23 cellular contexts compared by ENCODE assay signal in genomic region chr14:37673439-37673838, GRCh38.
A peak's percentile ranks its signal among the peaks of the same experiment; 100 is the strongest.
DNase-seq lines count a peak whose midpoint lies in the region; ATAC-seq and TF ChIP-seq lines count a peak whose summit lies in the region.
"Had no signal": no experiment of that assay in that cellular context is flagged by ENCODE, and none has a peak within 500 bp of the region (broad histone marks: within the 10 kb centered on the region; RNA-seq: fewer than 3 reads in every experiment).

No MANE protein-coding gene starts in this region.

- H3K27me3 ChIP-seq in IMR-90 (ENCODE audit: control insufficient read depth, insufficient read depth, low read length) (no peaks in the 10 kb centered on the region), MM.1S (replicated peaks; ENCODE audit: insufficient read depth, low read length) (no peaks in the 10 kb centered on the region)
- H3K27me3 ChIP-seq: BLaER1, MG63 had no signal

- no peak overlapping the region; the same call in 1 of the 2 replicates for H2BK20ac ChIP-seq in IMR-90 (ENCODE audit: low read depth, low read length)

- peaks cover 3% of the 10 kb centered on the region; the same call in 1 of the 2 replicates for H3K9me1 ChIP-seq in IMR-90 (ENCODE audit: insufficient read depth, low read length)

- no peak for TF ChIP-seq POLR2A in IMR-90 (IDR thresholded peaks at IDR 0.05; ENCODE audit: low read depth, low read length)
- TF ChIP-seq POLR2A in lower leg skin (IDR thresholded peaks at IDR 0.05), result no peak

- no peaks in the 10 kb centered on the region for H3K9me3 ChIP-seq in IMR-90 (ENCODE audit: control insufficient read depth, insufficient read depth, low read length)
- no peaks in the 10 kb centered on the region for H3K9me3 ChIP-seq in MM.1S (replicated peaks; ENCODE audit: insufficient read depth, low read length)
- H3K9me3 ChIP-seq: A549, BLaER1, MG63 had no signal

- no peak overlapping the region for H2BK5ac ChIP-seq in IMR-90 (ENCODE audit: low read depth, low read length, poor library complexity, severe bottlenecking)

- no peak for TF ChIP-seq CTCF in 22Rv1 (IDR thresholded peaks at IDR 0.05)
- TF ChIP-seq CTCF in IMR-90 (conservative IDR thresholded peaks at IDR 0.05; ENCODE audit: low read depth, low read length), result no peak
- no peak for TF ChIP-seq CTCF in MM.1S (IDR thresholded peaks at IDR 0.05; ENCODE audit: low read length)
- no peak for TF ChIP-seq CTCF in lower leg skin (IDR thresholded peaks at IDR 0.05)

- H3K4me1 ChIP-seq in IMR-90 (ENCODE audit: control insufficient read depth, insufficient read depth, low read length), result peaks cover 4% of the 10 kb centered on the region; the same call in 1 of the 2 replicates
- H3K4me1 ChIP-seq in MM.1S (ENCODE audit: low read length), result no peaks in the 10 kb centered on the region
- H3K4me1 ChIP-seq: BLaER1 had no signal

- no peaks in the 10 kb centered on the region for H3K36me3 ChIP-seq in IMR-90 (ENCODE audit: control insufficient read depth, insufficient read depth, low read length)
- no peaks in the 10 kb centered on the region for H3K36me3 ChIP-seq in MM.1S (replicated peaks; ENCODE audit: insufficient read depth, low read length)
- H3K36me3 ChIP-seq: BLaER1, MG63 had no signal

- no peaks in the 10 kb centered on the region for H3F3A ChIP-seq in MM.1S (ENCODE audit: insufficient read depth, low read length)

- no TSS peak for BruUV-seq in IMR-90 (replicated peaks; lab: Mats Ljungman, UMichigan)

- H3K79me2 ChIP-seq in MM.1S (ENCODE audit: low read length), result no peaks in the 10 kb centered on the region

- no peak overlapping the region for H2BK120ac ChIP-seq in IMR-90 (ENCODE audit: low read depth, low read length)

- no peak for DNase-seq in IMR-90
- DNase-seq in NCI-H526 treated with DMSO at 0.1 percent for 48 hours (lab: John Stamatoyannopoulos, UW), result peak; percentile 17
- DNase-seq in myocyte (ENCODE audit: low read depth), result peak; percentile 67
- DNase-seq in MM.1S, result no peak
- no peak for DNase-seq in lower leg skin (ENCODE audit: low spot score in 2 of 2)
- DNase-seq: CD4-positive, alpha-beta memory T cell; DMS53; EL; H7; HFFc6; MG63; NCI-H1092 treated with DMSO at 0.1 percent for 48 hours; NCI-H146; NCI-H2081 treated with DMSO at 0.1 percent for 48 hours; NCI-H2227 treated with DMSO at 0.1 percent for 48 hours; SHP77 treated with DMSO at 0.1 percent for 48 hours; T-cell had no signal

- H3K4me3 ChIP-seq in IMR-90 (ENCODE audit: insufficient read depth, low read depth, low read length) (no peak overlapping the region), MM.1S (ENCODE audit: low read length) (no peak overlapping the region), lower leg skin (ENCODE audit: low read depth, poor library complexity, severe bottlenecking) (no peak overlapping the region)
- H3K4me3 ChIP-seq: A549, BLaER1, MG63 had no signal

- H3K9ac ChIP-seq in IMR-90 (ENCODE audit: low read depth, low read length), result no peak overlapping the region
- H3K9ac ChIP-seq in MM.1S (ENCODE audit: low read length), result no peak overlapping the region
- H3K9ac ChIP-seq: BLaER1, KMS-11 had no signal

- no peak overlapping the region for H3K4ac ChIP-seq in IMR-90 (ENCODE audit: low read depth, low read length)

- POLR2A ChIA-PET in IMR-90 (lab: Charles Lee; ENCODE audit: unreplicated experiment), result no interaction called here

- WGBS in IMR-90 (ENCODE audit: extremely low coverage in 2 of 2, insufficient read length in 1 of 2), 2 experiments, result no CpG with 5 or more reads among the region's 1 CpG
- 50 to 70% methylated on average over 1 of the region's 1 CpG for WGBS in lower leg skin, 2 donors

- CTCF ChIA-PET in IMR-90 (lab: Yijun Ruan, JAX), result interaction anchor here (0.8 kb wide), 1 partner anchor 18 kb away, joined by 3 read pairs; no protein-coding TSS in a partner anchor

- H3K4me2 ChIP-seq in IMR-90 (ENCODE audit: low read depth, low read length) (no peak overlapping the region), MM.1S (ENCODE audit: low read depth, low read length) (no peak overlapping the region)
- H3K4me2 ChIP-seq: A549, BLaER1, KMS-11 had no signal

- H2AFZ ChIP-seq in IMR-90 (replicated peaks; ENCODE audit: low read length, poor library complexity), result no peak overlapping the region
- H2AFZ ChIP-seq in MM.1S (ENCODE audit: low read length), result no peak overlapping the region

- 0 out of 2 replicates have a peak overlapping the region, but pooled peaks have one; percentile 0 for H3K27ac ChIP-seq in 22Rv1
- no peak overlapping the region for H3K27ac ChIP-seq in IMR-90 (ENCODE audit: insufficient read depth, low read length)
- no peak overlapping the region for H3K27ac ChIP-seq in MM.1S (ENCODE audit: low read length)
- H3K27ac ChIP-seq: A549, BLaER1, KMS-11 had no signal

- H2AK9ac ChIP-seq in IMR-90 (replicated peaks; ENCODE audit: low read depth, low read length, poor library complexity), result no peak overlapping the region

- dilution Hi-C loops in IMR-90 (cut with HindIII; ENCODE audit: low sequenced_read_pairs, unreplicated experiment), result no loop called here

- H3K14ac ChIP-seq in IMR-90 (replicated peaks; ENCODE audit: low read depth, low read length), result no peak overlapping the region

- no peak overlapping the region for H3K23ac ChIP-seq in IMR-90 (ENCODE audit: low read depth, low read length)

- H4K5ac ChIP-seq in IMR-90 (ENCODE audit: low read depth, low read length), result no peak overlapping the region

- H3K56ac ChIP-seq in IMR-90 (ENCODE audit: extremely low read depth, insufficient read depth, low read length), result no peak overlapping the region

- no peaks in the 10 kb centered on the region for H3K9me2 ChIP-seq in MM.1S (replicated peaks; ENCODE audit: insufficient read depth, low read length)

- H2AK5ac ChIP-seq in IMR-90 (ENCODE audit: low read depth, low read length), result no peak overlapping the region

- H3K79me1 ChIP-seq in IMR-90 (ENCODE audit: low read depth in 1 of 2, low read length in 2 of 2), result no peaks in the 10 kb centered on the region

- 0 out of 3 replicates have a peak overlapping the region, but pooled peaks have one; percentile 29 for H2BK15ac ChIP-seq in IMR-90 (ENCODE audit: low read depth, low read length)

- in situ Hi-C loops in IMR-90 (cut with MboI; ENCODE audit: low sequenced_read_pairs), result no loop called here

- H4K20me1 ChIP-seq in IMR-90 (ENCODE audit: insufficient read depth, low read length) (no peaks in the 10 kb centered on the region), MM.1S (ENCODE audit: insufficient read depth, low read length) (no peaks in the 10 kb centered on the region)
- H4K20me1 ChIP-seq: BLaER1 had no signal

- H3K18ac ChIP-seq in IMR-90 (ENCODE audit: low read depth, low read length), result no peak overlapping the region

- no peak overlapping the region for H4K91ac ChIP-seq in IMR-90 (ENCODE audit: insufficient read depth, low read depth, low read length)

- ATAC-seq in IMR-90 (ENCODE audit: low read depth) (no peak), GM21390 (IDR thresholded peaks at IDR 0.05; ENCODE audit: unreplicated experiment) (no peak)
- ATAC-seq: A549, SK-N-SH treated with all-trans-retinoic acid at 6 μM for 48 hours, T-cell had no signal

- H4K8ac ChIP-seq in IMR-90 (ENCODE audit: low read depth in 2 of 2, low read length in 2 of 2), result no peak overlapping the region

- TF ChIP-seq RAD21 in IMR-90 (IDR thresholded peaks at IDR 0.05; ENCODE audit: low read length), result no peak

- intact Hi-C loops in IMR-90 (cut with micrococcal nuclease), result no loop called here
- intact Hi-C loops in lower leg skin (cut with DNase I; ENCODE audit: low total_unique reads), result no loop called here

TF ChIP-seq in IMR-90, 13 proteins besides CTCF, POLR2A, EP300 and RAD21:
- TF ChIP-seq MXI1 (IDR thresholded peaks at IDR 0.05; ENCODE audit: borderline replicate concordance, low read depth, low read length) (no peak), USF2 (IDR thresholded peaks at IDR 0.05; ENCODE audit: low read depth, low read length) (no peak), RFX5 (IDR thresholded peaks at IDR 0.05; ENCODE audit: low read depth, low read length) (no peak), CEBPB (IDR thresholded peaks at IDR 0.05; ENCODE audit: low read depth, low read length) (no peak), NFE2L2 (IDR thresholded peaks at IDR 0.05; ENCODE audit: low read depth, low read length) (no peak), CHD1 (IDR thresholded peaks at IDR 0.05; ENCODE audit: low read depth, low read length) (no peak), SMC3 (IDR thresholded peaks at IDR 0.05; ENCODE audit: low read depth, low read length) (no peak), FOS (IDR thresholded peaks at IDR 0.05; ENCODE audit: low read depth, low read length) (no peak), RCOR1 (IDR thresholded peaks at IDR 0.05; ENCODE audit: insufficient replicate concordance, low read length) (no peak)

Comparison
In these comparisons a context has a peak if more than half of its experiments do, and no peak if none do; other contexts are left out.
1. DNase-seq: peak in NCI-H526 treated with DMSO at 0.1 percent for 48 hours (single experiment) and myocyte (single experiment); none in IMR-90 (single experiment), MM.1S (single experiment) and lower leg skin (0 of 2).